ENCODE assay signal across 11 cellular contexts in genomic region chr15:101242999-101243336, GRCh38. TPM values are rescaled to one million over a fixed set of nuclear protein-coding genes. Genes with fewer than 3 reads are reported as not detected.
DNase-seq lines count a peak whose midpoint lies in the region; ATAC-seq and TF ChIP-seq lines count a peak whose summit lies in the region.
"Had no signal": no experiment of that assay in that cellular context is flagged by ENCODE, and none has a peak within 500 bp of the region (broad histone marks: within the 10 kb centered on the region; RNA-seq: fewer than 3 reads in every experiment).

No MANE protein-coding gene starts in this region.

- H3K4me1 ChIP-seq in naive thymus-derived CD4-positive, alpha-beta T cell (ENCODE audit: control insufficient read depth in 2 of 2, insufficient read depth in 2 of 2, low read length in 2 of 2), result peaks cover 66 to 85% of the 10 kb centered on the region in 2 donors

- CTCF ChIA-PET in CD4-positive, alpha-beta T cell (lab: Charles Lee), result interaction anchor here (0.6 to 4.9 kb wide), 5 partner anchors 8 to 32 kb away, joined by 3 to 20 read pairs (median 3); partner anchors contain the start of gene CHSY1
- CTCF ChIA-PET in naive thymus-derived CD4-positive, alpha-beta T cell (lab: Charles Lee), result interaction anchor here (0.5 to 2.0 kb wide), 3 partner anchors 12 to 224 kb away, joined by 3 to 4 read pairs (median 4); no protein-coding TSS in a partner anchor

- no peaks in the 10 kb centered on the region for H3K9me3 ChIP-seq in CD4-positive, alpha-beta T cell (ENCODE audit: control insufficient read depth, low read length)
- H3K9me3 ChIP-seq in naive thymus-derived CD4-positive, alpha-beta T cell (ENCODE audit: control insufficient read depth in 2 of 3, low read length in 3 of 3), result no peaks in the 10 kb centered on the region

- H3K27me3 Mint-ChIP-seq in CD4-positive, alpha-beta T cell, result no peaks in the 10 kb centered on the region
- H3K27me3 Mint-ChIP-seq in HFFc6 (ENCODE audit: insufficient read depth), result no peaks in the 10 kb centered on the region; the same call in 1 of the 2 replicates
- H3K27me3 Mint-ChIP-seq in activated T-helper 2 cell treated with anti-CD3 and anti-CD28 coated beads, Interferon-gamma antibody, Interleukin-2, Interleukin-4, amounts not matched to agents 10 μg/mL and 5 μg/mL and 100 μg/mL, durations not matched to agents 14 hours and 24 hours and 36 hours (ENCODE audit: low read depth), result no peaks in the 10 kb centered on the region
- no peaks in the 10 kb centered on the region for H3K27me3 Mint-ChIP-seq in naive thymus-derived CD4-positive, alpha-beta T cell

- DNase-seq in CD4-positive, alpha-beta T cell, result no peak
- DNase-seq in HFFc6 (no peak), NCI-H2029 treated with DMSO at 0.1 percent for 48 hours (lab: John Stamatoyannopoulos, UW) (no peak)
- DNase-seq in activated T-helper 2 cell treated with anti-CD3 and anti-CD28 coated beads, Interferon-gamma antibody, Interleukin-2, Interleukin-4, amounts not matched to agents 10 μg/mL and 5 μg/mL and 100 μg/mL, durations not matched to agents 14 hours and 24 hours and 36 hours (ENCODE audit: low spot score), result no peak
- peak in 1 of 9 donors; percentile 13 for DNase-seq in naive thymus-derived CD4-positive, alpha-beta T cell
- DNase-seq: cortex of kidney, NCI-H1048 had no signal

- intact Hi-C loops in CD4-positive, alpha-beta T cell (cut with DNase I, micrococcal nuclease), result loop anchor here in 1 of 2 experiments (5.0 kb wide), 1 partner anchor 36 kb away; no protein-coding TSS in a partner anchor
- intact Hi-C loops in activated T-helper 2 cell treated with anti-CD3 and anti-CD28 coated beads, Interferon-gamma antibody, Interleukin-2, Interleukin-4, amounts not matched to agents 10 μg/mL and 5 μg/mL and 100 μg/mL, durations not matched to agents 14 hours and 24 hours and 36 hours (cut with micrococcal nuclease), result loop anchor here (1.0 to 10.0 kb wide), 2 partner anchors 37 to 118 kb away; no protein-coding TSS in a partner anchor
- intact Hi-C loops in naive thymus-derived CD4-positive, alpha-beta T cell (cut with micrococcal nuclease), result loop anchor here (1.0 to 5.0 kb wide), 5 partner anchors 7 to 116 kb away; no protein-coding TSS in a partner anchor

- ATAC-seq in CD4-positive, alpha-beta T cell (ENCODE audit: poor library complexity), result no peak
- ATAC-seq in naive thymus-derived CD4-positive, alpha-beta T cell, result no peak
- ATAC-seq in HG03469 (IDR thresholded peaks at IDR 0.05; ENCODE audit: unreplicated experiment) (no peak), HG03039 (IDR thresholded peaks at IDR 0.05; ENCODE audit: unreplicated experiment) (no peak), GM18520 (IDR thresholded peaks at IDR 0.05; ENCODE audit: unreplicated experiment) (no peak)

- H3K27me3 ChIP-seq in CD4-positive, alpha-beta T cell (ENCODE audit: control insufficient read depth, insufficient read depth, low read length), result no peaks in the 10 kb centered on the region
- no peaks in the 10 kb centered on the region for H3K27me3 ChIP-seq in naive thymus-derived CD4-positive, alpha-beta T cell (ENCODE audit: control insufficient read depth in 2 of 2, insufficient read depth in 2 of 2, low read length in 2 of 2)

- H3K4me3 ChIP-seq in naive thymus-derived CD4-positive, alpha-beta T cell (ENCODE audit: low read length), result no peak overlapping the region

- H3K36me3 Mint-ChIP-seq in CD4-positive, alpha-beta T cell (ENCODE audit: low read depth), result no peaks in the 10 kb centered on the region
- peaks cover 7% of the 10 kb centered on the region; the same call in 1 of the 2 replicates for H3K36me3 Mint-ChIP-seq in HFFc6 (ENCODE audit: low read depth)
- H3K36me3 Mint-ChIP-seq in activated T-helper 2 cell treated with anti-CD3 and anti-CD28 coated beads, Interferon-gamma antibody, Interleukin-2, Interleukin-4, amounts not matched to agents 10 μg/mL and 5 μg/mL and 100 μg/mL, durations not matched to agents 14 hours and 24 hours and 36 hours (ENCODE audit: low read depth), result peaks cover 72% of the 10 kb centered on the region
- H3K36me3 Mint-ChIP-seq in naive thymus-derived CD4-positive, alpha-beta T cell, result peaks cover 0 to 20% (median 0%) of the 10 kb centered on the region in 5 donors

- peak overlapping the region; percentile 59 for H3K4me3 Mint-ChIP-seq in CD4-positive, alpha-beta T cell
- H3K4me3 Mint-ChIP-seq in HFFc6, result no peak overlapping the region; the same call in 1 of the 2 replicates
- peak overlapping the region; percentile 72 for H3K4me3 Mint-ChIP-seq in activated T-helper 2 cell treated with anti-CD3 and anti-CD28 coated beads, Interferon-gamma antibody, Interleukin-2, Interleukin-4, amounts not matched to agents 10 μg/mL and 5 μg/mL and 100 μg/mL, durations not matched to agents 14 hours and 24 hours and 36 hours (ENCODE audit: low read depth)
- peak overlapping the region; percentile 60 to 83 (median 71) for H3K4me3 Mint-ChIP-seq in naive thymus-derived CD4-positive, alpha-beta T cell
- H3K4me3 Mint-ChIP-seq: neural crest cell had no signal

- no peak for TF ChIP-seq CTCF in CD4-positive, alpha-beta T cell (IDR thresholded peaks at IDR 0.05)
- no peak for TF ChIP-seq CTCF in HFFc6 (IDR thresholded peaks at IDR 0.05)

- H3K36me3 ChIP-seq in naive thymus-derived CD4-positive, alpha-beta T cell (ENCODE audit: control insufficient read depth in 2 of 3, insufficient read depth in 3 of 3, low read length in 3 of 3), result no peaks in the 10 kb centered on the region

- no peak overlapping the region for H3K27ac ChIP-seq in CD4-positive, alpha-beta T cell (ENCODE audit: low read depth, low read length)
- no peak overlapping the region for H3K27ac ChIP-seq in naive thymus-derived CD4-positive, alpha-beta T cell (ENCODE audit: low read depth, low read length)

- H3K27ac Mint-ChIP-seq in CD4-positive, alpha-beta T cell, result peak overlapping the region; percentile 81
- H3K27ac Mint-ChIP-seq in HFFc6, result peak overlapping the region; percentile 73
- H3K27ac Mint-ChIP-seq in activated T-helper 2 cell treated with anti-CD3 and anti-CD28 coated beads, Interferon-gamma antibody, Interleukin-2, Interleukin-4, amounts not matched to agents 10 μg/mL and 5 μg/mL and 100 μg/mL, durations not matched to agents 14 hours and 24 hours and 36 hours, result peak overlapping the region; percentile 87
- peak overlapping the region in 8 of 9 donors; percentile 53 to 89 (median 74) for H3K27ac Mint-ChIP-seq in naive thymus-derived CD4-positive, alpha-beta T cell

- H3K4me1 Mint-ChIP-seq in CD4-positive, alpha-beta T cell (ENCODE audit: low read depth), result peaks cover 93% of the 10 kb centered on the region
- peaks cover 75% of the 10 kb centered on the region for H3K4me1 Mint-ChIP-seq in HFFc6 (ENCODE audit: low read depth)
- peaks cover 93% of the 10 kb centered on the region for H3K4me1 Mint-ChIP-seq in activated T-helper 2 cell treated with anti-CD3 and anti-CD28 coated beads, Interferon-gamma antibody, Interleukin-2, Interleukin-4, amounts not matched to agents 10 μg/mL and 5 μg/mL and 100 μg/mL, durations not matched to agents 14 hours and 24 hours and 36 hours (ENCODE audit: low read depth)
- peaks cover 61 to 90% (median 89%) of the 10 kb centered on the region in 7 donors for H3K4me1 Mint-ChIP-seq in naive thymus-derived CD4-positive, alpha-beta T cell

- POLR2A ChIA-PET in CD4-positive, alpha-beta T cell (lab: Charles Lee), result interaction anchor here (0.7 to 4.1 kb wide), 10 partner anchors 8 to 901 kb away, joined by 3 to 43 read pairs (median 3); partner anchors contain the start of genes ADAMTS17, CHSY1 and SNRPA1
- POLR2A ChIA-PET in naive thymus-derived CD4-positive, alpha-beta T cell (lab: Charles Lee), result interaction anchor here (0.7 to 2.0 kb wide), 5 partner anchors 8 to 52 kb away, joined by 3 to 8 read pairs (median 3); partner anchors contain the start of genes CHSY1 and SNRPA1

- H3K9me3 Mint-ChIP-seq in CD4-positive, alpha-beta T cell, result no peaks in the 10 kb centered on the region
- no peaks in the 10 kb centered on the region for H3K9me3 Mint-ChIP-seq in HFFc6
- H3K9me3 Mint-ChIP-seq in activated T-helper 2 cell treated with anti-CD3 and anti-CD28 coated beads, Interferon-gamma antibody, Interleukin-2, Interleukin-4, amounts not matched to agents 10 μg/mL and 5 μg/mL and 100 μg/mL, durations not matched to agents 14 hours and 24 hours and 36 hours, result no peaks in the 10 kb centered on the region
- H3K9me3 Mint-ChIP-seq in naive thymus-derived CD4-positive, alpha-beta T cell, result no peaks in the 10 kb centered on the region
- H3K9me3 Mint-ChIP-seq: neural crest cell had no signal

RNA-seq across cellular contexts. Expression of gene CHSY1, which starts 8.9 kb away (rescaled TPM):
- total RNA-seq in CD4-positive, alpha-beta T cell, result 1 to 10 TPM; 5.8 to 6.7 TPM
- total RNA-seq in HFFc6 (2021; fragmentation: NEBNext Ultra II Directional; extraction: Animal tissue kit (Norgen Biotek cat#: 25700)), result 10 to 100 TPM; 29.2 to 44.2 (median 40.0) TPM
- 50.5 and 52.2 TPM in 2 replicates for total RNA-seq in activated T-helper 2 cell treated with anti-CD3 and anti-CD28 coated beads, Interferon-gamma antibody, Interleukin-2, Interleukin-4, amounts not matched to agents 10 μg/mL and 5 μg/mL and 100 μg/mL, durations not matched to agents 14 hours and 24 hours and 36 hours
- 10 to 100 TPM in 3 of 5 experiments, 1 to 10 TPM in 2; 8.9 to 47.0 (median 10.8) TPM for total RNA-seq in naive thymus-derived CD4-positive, alpha-beta T cell
- polyA plus RNA-seq in naive thymus-derived CD4-positive, alpha-beta T cell, result 1 to 10 TPM in 1 of 2 donors, under 1 TPM in 1; 0.78 to 1.2 TPM

RNA-seq across cellular contexts. Expression of gene SELENOS, which starts 34.3 kb away (rescaled TPM):
- total RNA-seq in CD4-positive, alpha-beta T cell, result 10 to 100 TPM; 41.7 to 48.5 TPM
- total RNA-seq in HFFc6 (2021; fragmentation: NEBNext Ultra II Directional; extraction: Animal tissue kit (Norgen Biotek cat#: 25700)), result 10 to 100 TPM; 73.1 to 83.1 (median 80.0) TPM
- 39.2 and 40.5 TPM in 2 replicates for total RNA-seq in activated T-helper 2 cell treated with anti-CD3 and anti-CD28 coated beads, Interferon-gamma antibody, Interleukin-2, Interleukin-4, amounts not matched to agents 10 μg/mL and 5 μg/mL and 100 μg/mL, durations not matched to agents 14 hours and 24 hours and 36 hours
- total RNA-seq in naive thymus-derived CD4-positive, alpha-beta T cell, result 10 to 100 TPM; 24.8 to 42.2 (median 37.6) TPM
- 10 to 100 TPM; 43.9 to 48.2 TPM for polyA plus RNA-seq in naive thymus-derived CD4-positive, alpha-beta T cell

RNA-seq across cellular contexts. Expression of gene SNRPA1, which starts 52.1 kb away (rescaled TPM):
- total RNA-seq in CD4-positive, alpha-beta T cell, result 100 to 1,000 TPM; 214 to 222 TPM
- total RNA-seq in HFFc6 (2021; fragmentation: NEBNext Ultra II Directional; extraction: Animal tissue kit (Norgen Biotek cat#: 25700)), result 10 to 100 TPM; 54.9 to 78.8 (median 64.5) TPM
- total RNA-seq in activated T-helper 2 cell treated with anti-CD3 and anti-CD28 coated beads, Interferon-gamma antibody, Interleukin-2, Interleukin-4, amounts not matched to agents 10 μg/mL and 5 μg/mL and 100 μg/mL, durations not matched to agents 14 hours and 24 hours and 36 hours, result 189 and 197 TPM in 2 replicates
- total RNA-seq in naive thymus-derived CD4-positive, alpha-beta T cell, result 100 to 1,000 TPM in 3 of 5 experiments, 10 to 100 TPM in 2; 80.1 to 212 (median 110) TPM
- 10 to 100 TPM; 59.6 to 86.8 TPM for polyA plus RNA-seq in naive thymus-derived CD4-positive, alpha-beta T cell
